In the genomic region with DNA sequence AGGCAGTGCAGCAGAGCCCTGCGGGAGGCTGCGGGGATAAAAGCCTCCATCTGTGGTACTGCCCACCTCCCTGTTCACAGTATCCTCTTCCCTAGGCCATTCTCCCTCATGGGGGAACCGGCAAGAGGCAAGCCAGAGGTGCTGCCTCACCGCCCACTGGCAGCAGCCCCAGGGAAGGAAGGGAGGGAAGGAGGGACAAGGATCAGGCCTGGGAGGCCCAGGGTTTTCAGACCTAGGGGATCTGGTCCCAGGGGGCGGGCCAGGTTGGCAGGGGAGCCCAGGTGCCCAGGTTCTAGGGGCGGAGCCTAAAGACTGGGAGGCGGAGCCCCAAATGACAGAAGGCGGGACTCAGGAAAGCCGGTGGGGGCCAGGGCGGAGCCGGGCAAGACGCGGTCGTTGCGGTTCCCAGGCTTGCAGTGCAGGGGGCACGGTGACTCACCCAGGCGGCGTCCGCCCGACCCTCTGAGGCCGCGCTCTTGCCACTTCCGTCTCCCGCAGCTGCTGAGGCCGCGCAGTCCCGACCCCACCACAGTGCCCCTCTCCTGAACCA, we compare ENCODE assay signal across 8 cellular contexts. TPM values are rescaled to one million over a fixed set of nuclear protein-coding genes. Genes with fewer than 3 reads are reported as not detected.
A peak's percentile ranks its signal among the peaks of the same experiment; 100 is the strongest.
DNase-seq lines count a peak whose midpoint lies in the region; ATAC-seq and TF ChIP-seq lines count a peak whose summit lies in the region.

No MANE protein-coding gene starts in this region.

- peak overlapping the region; percentile 85 for H3K27ac ChIP-seq in MM.1S (ENCODE audit: low read length)

- no peak for ATAC-seq in GM21526 (IDR thresholded peaks at IDR 0.05; ENCODE audit: low FRiP score, unreplicated experiment)

- peak overlapping the region; percentile 99 for H3K4me2 ChIP-seq in MM.1S (ENCODE audit: low read depth, low read length)

- peak overlapping the region; percentile 89 for H3K4me3 ChIP-seq in GM12864 (ENCODE audit: low read depth, low read length)
- peak overlapping the region; percentile 99 for H3K4me3 ChIP-seq in MM.1S (ENCODE audit: low read length)
- H3K4me3 ChIP-seq in endocrine pancreas (ENCODE audit: control insufficient read depth, insufficient read depth, low read length), result peak overlapping the region; percentile 71

- peak overlapping the region; percentile 88 for H3K9ac ChIP-seq in MM.1S (ENCODE audit: low read length)
- peak overlapping the region; percentile 97 for H3K9ac ChIP-seq in endocrine pancreas (ENCODE audit: control insufficient read depth, insufficient read depth, low read length)

- peaks cover 3% of the 10 kb centered on the region for H3K36me3 Mint-ChIP-seq in osteocyte (ENCODE audit: unreplicated experiment)

- H3K27me3 ChIP-seq in MM.1S (replicated peaks; ENCODE audit: insufficient read depth, low read length), result no peaks in the 10 kb centered on the region
- H3K27me3 ChIP-seq in endocrine pancreas (ENCODE audit: control insufficient read depth, insufficient read depth, low read length), result no peaks in the 10 kb centered on the region

- H2AFZ ChIP-seq in MM.1S (ENCODE audit: low read length), result peak overlapping the region; percentile 66

- H3K9me2 ChIP-seq in MM.1S (replicated peaks; ENCODE audit: insufficient read depth, low read length), result no peaks in the 10 kb centered on the region

- peaks cover 32% of the 10 kb centered on the region for H3K79me2 ChIP-seq in MM.1S (ENCODE audit: low read length)

- peaks cover 33% of the 10 kb centered on the region for H3F3A ChIP-seq in MM.1S (ENCODE audit: insufficient read depth, low read length)

- no peaks in the 10 kb centered on the region for H4K20me1 ChIP-seq in MM.1S (ENCODE audit: insufficient read depth, low read length)

- H3K9me3 ChIP-seq in MM.1S (replicated peaks; ENCODE audit: insufficient read depth, low read length) (no peaks in the 10 kb centered on the region), endocrine pancreas (ENCODE audit: control insufficient read depth, low read length) (no peaks in the 10 kb centered on the region)

- H3K4me1 ChIP-seq in MM.1S (ENCODE audit: low read length), result peaks cover 24% of the 10 kb centered on the region
- peaks cover 4% of the 10 kb centered on the region for H3K4me1 ChIP-seq in endocrine pancreas (ENCODE audit: control insufficient read depth, insufficient read depth, low read length)

- in situ Hi-C loops in KBM-7 (cut with MboI; ENCODE audit: low pct_unique_long_range_greater_than_20kb, low sequenced_read_pairs), result no loop called here

- H3K27ac Mint-ChIP-seq in osteocyte (ENCODE audit: unreplicated experiment), result peak overlapping the region; percentile 99

- peak overlapping the region; percentile 97 for H3K4me3 Mint-ChIP-seq in osteocyte (ENCODE audit: unreplicated experiment)

- H3K36me3 ChIP-seq in MM.1S (replicated peaks; ENCODE audit: insufficient read depth, low read length) (no peaks in the 10 kb centered on the region), endocrine pancreas (ENCODE audit: control insufficient read depth, insufficient read depth, low read length) (no peaks in the 10 kb centered on the region)

- no peak for DNase-seq in GM12864 (ENCODE audit: low read depth)
- DNase-seq in MM.1S, result no peak
- no peak for DNase-seq in osteocyte (ENCODE audit: extremely low spot score, unreplicated experiment)
- DNase-seq in KBM-7, result no peak
- DNase-seq in stimulated activated CD8-positive, alpha-beta memory T cell treated with anti-CD3 and anti-CD28 coated beads, Interleukin-4, amount 100 ng/mL, for 48 hours, result no peak
- DNase-seq in cerebellar cortex (ENCODE audit: low spot score), result no peak

- H3K27me3 Mint-ChIP-seq in osteocyte (ENCODE audit: unreplicated experiment), result no peaks in the 10 kb centered on the region

- no peak for TF ChIP-seq CTCF in GM12864 (IDR thresholded peaks at IDR 0.05; ENCODE audit: low read depth, low read length, missing control alignments)
- TF ChIP-seq CTCF in MM.1S (IDR thresholded peaks at IDR 0.05; ENCODE audit: low read length), result no peak
- no peak for TF ChIP-seq CTCF in osteocyte (IDR thresholded peaks at IDR 0.05)

- H3K9me3 Mint-ChIP-seq in osteocyte (ENCODE audit: unreplicated experiment), result no peaks in the 10 kb centered on the region

- H3K4me1 Mint-ChIP-seq in osteocyte (ENCODE audit: unreplicated experiment), result peaks cover 45% of the 10 kb centered on the region

RNA-seq across cellular contexts. Expression of a gene that starts 3.0 kb away (rescaled TPM):
- 47.3 and 47.4 TPM in 2 replicates for total RNA-seq in osteocyte

RNA-seq across cellular contexts. Expression of a gene that starts 29.2 kb away (rescaled TPM):
- total RNA-seq in osteocyte, result not detected in 2 replicates
